Comparison of ENCODE assay signal across 16 cellular contexts in the genomic region with DNA sequence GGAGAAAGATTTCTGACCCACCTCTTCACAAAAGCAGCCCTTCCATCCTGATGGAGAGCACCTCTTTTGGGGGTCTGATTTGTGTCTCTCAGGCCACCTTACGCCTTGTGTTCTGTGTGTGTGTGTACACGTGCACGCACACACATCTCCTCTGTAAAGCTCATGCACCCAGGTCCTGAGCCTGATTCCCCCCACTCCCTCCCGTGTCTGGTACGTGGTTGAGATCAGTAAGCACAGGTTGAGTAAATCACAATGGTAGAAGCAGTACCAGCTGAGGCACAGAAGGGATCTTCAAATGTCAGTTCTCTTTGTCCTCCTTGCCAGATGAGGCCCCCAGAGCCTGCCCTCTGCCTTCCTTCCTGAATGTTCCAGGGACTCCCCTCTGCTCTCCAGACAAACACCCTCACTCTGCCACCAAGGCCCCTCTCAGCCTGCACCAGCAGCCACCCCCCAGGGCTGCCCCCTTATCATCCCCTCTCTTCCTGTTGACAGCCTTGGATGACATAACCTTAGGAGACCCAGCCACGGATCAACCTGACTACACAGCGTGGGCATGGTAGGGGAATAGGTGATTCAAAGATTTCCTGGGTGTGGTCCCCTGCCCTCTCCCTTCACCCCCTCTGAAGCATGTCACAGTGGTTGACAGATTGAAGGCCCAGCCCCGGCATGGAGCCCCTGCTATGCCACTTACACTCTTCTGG.
A peak's percentile ranks its signal among the peaks of the same experiment; 100 is the strongest.
DNase-seq lines count a peak whose midpoint lies in the region; ATAC-seq, FAIRE-seq and TF ChIP-seq lines count a peak whose summit lies in the region.
"Had no signal": no experiment of that assay in that cellular context is flagged by ENCODE, and none has a peak within 500 bp of the region (broad histone marks: within the 10 kb centered on the region; RNA-seq: fewer than 3 reads in every experiment).

No MANE protein-coding gene starts in this region.

- H3K36me3 ChIP-seq in bronchial epithelial cell (ENCODE audit: control insufficient read depth, insufficient read depth, low read length): no peaks in the 10 kb centered on the region
- H3K36me3 ChIP-seq in right atrium auricular region: no peaks in the 10 kb centered on the region
- H3K36me3 ChIP-seq: breast epithelium, SJSA1 had no signal

- peak overlapping the region; percentile 89 for H3K27ac Mint-ChIP-seq in activated CD8-positive, alpha-beta T cell treated with anti-CD3 and anti-CD28 coated beads, Interleukin-2, amount 10 ng/mL, durations not matched to agents 7 days and 5 days
- no peak overlapping the region for H3K27ac Mint-ChIP-seq in mesothelial cell of epicardium
- H3K27ac Mint-ChIP-seq: GM23338 had no signal

- H3K9me3 ChIP-seq in right atrium auricular region: no peaks in the 10 kb centered on the region
- H3K9me3 ChIP-seq: breast epithelium, Caco-2, SJSA1 had no signal

- peaks cover 83% of the 10 kb centered on the region for H3K4me1 Mint-ChIP-seq in activated CD8-positive, alpha-beta T cell treated with anti-CD3 and anti-CD28 coated beads, Interleukin-2, amount 10 ng/mL, durations not matched to agents 7 days and 5 days (ENCODE audit: low read depth)
- no peaks in the 10 kb centered on the region for H3K4me1 Mint-ChIP-seq in mesothelial cell of epicardium

- no peak overlapping the region for H3K27ac ChIP-seq in right atrium auricular region
- H3K27ac ChIP-seq: breast epithelium, SJSA1 had no signal

- TF ChIP-seq CTCF in bronchial epithelial cell (IDR thresholded peaks at IDR 0.05; ENCODE audit: insufficient read depth, low read length, severe bottlenecking): no peak
- no peak for TF ChIP-seq CTCF in mesothelial cell of epicardium (IDR thresholded peaks at IDR 0.05; ENCODE audit: unreplicated experiment)
- TF ChIP-seq CTCF in right atrium auricular region (IDR thresholded peaks at IDR 0.05): no peak

- CTCF ChIA-PET in activated CD8-positive, alpha-beta T cell treated with anti-CD3 and anti-CD28 coated beads, Interleukin-2, amount 10 ng/mL, durations not matched to agents 7 days and 5 days (lab: Charles Lee): interaction anchor here (1.1 to 4.3 kb wide), 6 partner anchors 10 to 77 kb away, joined by 4 to 19 read pairs (median 8); no protein-coding TSS in a partner anchor

- no peaks in the 10 kb centered on the region for H3K27me3 Mint-ChIP-seq in activated CD8-positive, alpha-beta T cell treated with anti-CD3 and anti-CD28 coated beads, Interleukin-2, amount 10 ng/mL, durations not matched to agents 7 days and 5 days (ENCODE audit: low read depth)
- peaks cover 2% of the 10 kb centered on the region for H3K27me3 Mint-ChIP-seq in mesothelial cell of epicardium (ENCODE audit: low read depth)

- H3K4me3 ChIP-seq in bronchial epithelial cell (ENCODE audit: low read depth, low read length) (no peak overlapping the region), right atrium auricular region (no peak overlapping the region)
- H3K4me3 ChIP-seq: breast epithelium, GM23338, SJSA1 had no signal

- H3K27me3 ChIP-seq in bronchial epithelial cell (ENCODE audit: control insufficient read depth, insufficient read depth, low read length): no peaks in the 10 kb centered on the region
- no peaks in the 10 kb centered on the region for H3K27me3 ChIP-seq in right atrium auricular region
- H3K27me3 ChIP-seq: breast epithelium, SJSA1 had no signal

- FAIRE-seq in GM18507 (lab: Jason Lieb, UNC): peak; percentile 46
- peak; percentile 89 for FAIRE-seq in bronchial epithelial cell (lab: Jason Lieb, UNC)
- FAIRE-seq: endothelial cell of umbilical vein, small intestine had no signal

- DNase-seq in GM18507 (ENCODE audit: extremely low spot score, insufficient read length, low read depth) (no peak), bronchial epithelial cell (ENCODE audit: low read depth) (no peak), mesothelial cell of epicardium (ENCODE audit: low spot score in 2 of 2, unreplicated experiment in 2 of 2) (no peak), right atrium auricular region (ENCODE audit: low spot score) (no peak)
- DNase-seq in activated CD8-positive, alpha-beta T cell treated with anti-CD3 and anti-CD28 coated beads, Interleukin-2, amount 10 ng/mL, durations not matched to agents 7 days and 5 days: peak; percentile 54
- peak; percentile 46 for DNase-seq in stimulated activated CD8-positive, alpha-beta memory T cell treated with anti-CD3 and anti-CD28 coated beads, Interleukin-12 subunit alpha, Interleukin-12 subunit beta, amount 100 ng/mL, for 4 hours (ENCODE audit: low read depth)
- DNase-seq: Caco-2, NCI-H1048, small intestine had no signal

- H3K36me3 Mint-ChIP-seq in activated CD8-positive, alpha-beta T cell treated with anti-CD3 and anti-CD28 coated beads, Interleukin-2, amount 10 ng/mL, durations not matched to agents 7 days and 5 days (ENCODE audit: low read depth): peaks cover 7% of the 10 kb centered on the region
- H3K36me3 Mint-ChIP-seq in mesothelial cell of epicardium: no peaks in the 10 kb centered on the region

- peak; percentile 35 for ATAC-seq in activated CD8-positive, alpha-beta T cell treated with anti-CD3 and anti-CD28 coated beads, Interleukin-2, amount 10 ng/mL, durations not matched to agents 7 days and 5 days
- ATAC-seq in HG02981 (IDR thresholded peaks at IDR 0.05; ENCODE audit: unreplicated experiment): no peak
- ATAC-seq in HG03135 (IDR thresholded peaks at IDR 0.05; ENCODE audit: unreplicated experiment): no peak
- ATAC-seq: GM23338, left lobe of liver had no signal

- POLR2A ChIA-PET in activated CD8-positive, alpha-beta T cell treated with anti-CD3 and anti-CD28 coated beads, Interleukin-2, amount 10 ng/mL, durations not matched to agents 7 days and 5 days (lab: Charles Lee): interaction anchor here (2.3 kb wide), 1 partner anchor 13 kb away, joined by 6 read pairs; no protein-coding TSS in a partner anchor

- H3K4me3 Mint-ChIP-seq in activated CD8-positive, alpha-beta T cell treated with anti-CD3 and anti-CD28 coated beads, Interleukin-2, amount 10 ng/mL, durations not matched to agents 7 days and 5 days: peak overlapping the region; percentile 60
- H3K4me3 Mint-ChIP-seq in mesothelial cell of epicardium: no peak overlapping the region
- H3K4me3 Mint-ChIP-seq: GM23338 had no signal

- peaks cover 0 to 40% of the 10 kb centered on the region in 2 donors for H3K4me1 ChIP-seq in right atrium auricular region
- H3K4me1 ChIP-seq: Caco-2 had no signal

- H3K9me3 Mint-ChIP-seq in activated CD8-positive, alpha-beta T cell treated with anti-CD3 and anti-CD28 coated beads, Interleukin-2, amount 10 ng/mL, durations not matched to agents 7 days and 5 days (ENCODE audit: insufficient read depth): no peaks in the 10 kb centered on the region
- H3K9me3 Mint-ChIP-seq in mesothelial cell of epicardium: no peaks in the 10 kb centered on the region
- H3K9me3 Mint-ChIP-seq: GM23338 had no signal

Comparison
In these comparisons a context has a peak if more than half of its experiments do, and no peak if none do; other contexts are left out.
1. DNase-seq: peak in activated CD8-positive, alpha-beta T cell treated with anti-CD3 and anti-CD28 coated beads, Interleukin-2, amount 10 ng/mL, durations not matched to agents 7 days and 5 days (single experiment) and stimulated activated CD8-positive, alpha-beta memory T cell treated with anti-CD3 and anti-CD28 coated beads, Interleukin-12 subunit alpha, Interleukin-12 subunit beta, amount 100 ng/mL, for 4 hours (single experiment); none in GM18507 (single experiment), bronchial epithelial cell (single experiment), mesothelial cell of epicardium (0 of 2) and right atrium auricular region (single experiment).